Comparison of ENCODE assay signal across 10 cellular contexts in the genomic region with DNA sequence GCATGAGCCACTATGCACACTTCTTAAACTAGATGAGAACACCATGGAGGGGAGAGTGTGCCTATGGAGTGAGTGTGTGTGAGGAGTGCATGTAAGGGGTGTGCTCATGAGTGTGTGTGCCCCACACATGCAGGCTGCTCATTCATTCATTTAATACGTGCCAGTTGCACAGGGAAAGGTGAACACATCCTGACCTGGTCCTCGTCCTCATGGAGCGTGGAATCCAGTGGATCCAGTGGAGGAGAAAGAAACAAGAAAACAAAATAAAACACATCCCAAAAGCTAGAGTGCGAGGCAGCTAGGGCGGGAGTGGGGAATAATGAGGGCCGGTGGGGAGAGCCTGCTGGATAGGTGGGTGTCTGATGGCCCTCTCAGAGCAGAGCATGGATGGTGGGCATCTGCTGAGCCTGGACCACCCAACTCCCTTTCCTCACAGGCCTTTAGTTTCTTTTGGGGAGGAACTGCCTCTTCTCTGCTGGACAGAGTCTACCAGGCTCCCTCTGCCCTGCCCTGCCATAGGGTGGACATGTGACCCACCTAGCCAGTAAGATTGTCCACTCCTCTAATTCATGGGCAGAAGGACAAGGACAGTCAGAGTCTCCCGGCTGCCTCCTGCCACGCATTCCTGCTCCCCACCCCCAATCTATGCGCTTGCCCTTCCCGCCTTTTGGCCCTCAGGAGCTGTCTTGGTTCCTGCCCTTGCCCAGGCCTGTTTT.
DNase-seq lines count a peak whose midpoint lies in the region; ATAC-seq and TF ChIP-seq lines count a peak whose summit lies in the region.
"Had no signal": no experiment of that assay in that cellular context is flagged by ENCODE, and none has a peak within 500 bp of the region (broad histone marks: within the 10 kb centered on the region; RNA-seq: fewer than 3 reads in every experiment).

No MANE protein-coding gene starts in this region.

- H3K4me2 ChIP-seq in SK-N-SH = peak overlapping the region; percentile 41; the same call in 1 of the 2 replicates

- H3K27me3 ChIP-seq in SK-N-SH (ENCODE audit: insufficient read depth) (no peaks in the 10 kb centered on the region), gastroesophageal sphincter (no peaks in the 10 kb centered on the region), sigmoid colon (no peaks in the 10 kb centered on the region)

- 92% methylated on average over 10 of the region's 10 CpGs for WGBS in SK-N-SH (ENCODE audit: low lambda C conversion rate)
- WGBS in gastroesophageal sphincter (ENCODE audit: low coverage in 1 of 2), 2 donors = 84 to 90% methylated on average over 4 to 6 of the region's 10 CpGs
- 88 to 92% methylated on average over 10 of the region's 10 CpGs for WGBS in sigmoid colon, 2 donors

- peaks cover 8 to 43% of the 10 kb centered on the region in 2 experiments; a peak in 3 of 4 replicates for H3K4me1 ChIP-seq in SK-N-SH (ENCODE audit: control insufficient read depth in 1 of 2, insufficient read depth in 2 of 2, low read depth in 1 of 2, low read length in 1 of 2)
- peaks cover 4 to 18% (median 6%) of the 10 kb centered on the region in 3 donors for H3K4me1 ChIP-seq in gastroesophageal sphincter
- H3K4me1 ChIP-seq in sigmoid colon = peaks cover 0 to 41% (median 27%) of the 10 kb centered on the region in 4 donors

- no peaks in the 10 kb centered on the region for H3K9me2 ChIP-seq in SK-N-SH

- no peak for TF ChIP-seq EP300 in SK-N-SH (IDR thresholded peaks at IDR 0.05; ENCODE audit: borderline replicate concordance in 1 of 2, low read depth in 1 of 2, low read length in 1 of 2)
- TF ChIP-seq EP300 in gastroesophageal sphincter (IDR thresholded peaks at IDR 0.05) = no peak
- no peak for TF ChIP-seq EP300 in sigmoid colon (IDR thresholded peaks at IDR 0.05)

- DNase-seq in ELF-1 (ENCODE audit: low read depth, low spot score) (peak; percentile 47), SK-N-SH (no peak), sigmoid colon (no peak), inferior parietal cortex (ENCODE audit: extremely low spot score) (no peak), SHP77 (lab: John Stamatoyannopoulos, UW) (no peak), NCI-H2081 treated with DMSO at 0.1 percent for 48 hours (lab: John Stamatoyannopoulos, UW) (no peak), NCI-H748 (lab: John Stamatoyannopoulos, UW; ENCODE audit: unreplicated experiment) (no peak)
- DNase-seq: activated CD4-positive, alpha-beta T cell treated with anti-CD3 and anti-CD28 coated beads, Interleukin-2, amount 50 U/mL, for 4 hours; CD8-positive, alpha-beta T cell had no signal

- intact Hi-C loops in sigmoid colon (cut with DNase I) = loop anchor here (5.0 kb wide), 1 partner anchor 34 kb away; no protein-coding TSS in a partner anchor

- H3K9ac ChIP-seq in SK-N-SH = peak overlapping the region; percentile 48

- H3K9me3 ChIP-seq in SK-N-SH (no peaks in the 10 kb centered on the region), gastroesophageal sphincter (no peaks in the 10 kb centered on the region), sigmoid colon (no peaks in the 10 kb centered on the region)

- CTCF ChIA-PET in SK-N-SH (lab: Yijun Ruan, JAX) = interaction anchor here (1.5 kb wide), 1 partner anchor 37 kb away, joined by 3 read pairs; no protein-coding TSS in a partner anchor

- H3F3A ChIP-seq in SK-N-SH (replicated peaks; ENCODE audit: insufficient read depth) = peaks cover 34% of the 10 kb centered on the region

- peaks cover 0 to 6% of the 10 kb centered on the region in 2 experiments for H3K36me3 ChIP-seq in SK-N-SH (replicated peaks in 1 of 2; ENCODE audit: control insufficient read depth in 1 of 2, insufficient read depth in 2 of 2, low read length in 1 of 2)
- H3K36me3 ChIP-seq in gastroesophageal sphincter = peaks cover 0 to 24% of the 10 kb centered on the region in 2 donors
- H3K36me3 ChIP-seq in sigmoid colon = peaks cover 6 to 30% (median 9%) of the 10 kb centered on the region in 4 donors

- TF ChIP-seq RAD21 in SK-N-SH (IDR thresholded peaks at IDR 0.05; ENCODE audit: low read length) = no peak

- H3K27ac ChIP-seq in SK-N-SH (ENCODE audit: low read depth in 2 of 2, low read length in 1 of 2) (peak overlapping the region; percentile 83 to 93; a peak in 3 of 4 replicates), gastroesophageal sphincter (peak overlapping the region; percentile 18 to 74 (median 72)), sigmoid colon (peak overlapping the region; percentile 75 to 82 (median 80))

- TF ChIP-seq POLR2A in gastroesophageal sphincter (IDR thresholded peaks at IDR 0.05) (no peak), sigmoid colon (IDR thresholded peaks at IDR 0.05) (no peak)

- no peak for TF ChIP-seq CTCF in SK-N-SH (IDR thresholded peaks at IDR 0.05)
- TF ChIP-seq CTCF in gastroesophageal sphincter (IDR thresholded peaks at IDR 0.05) = no peak
- no peak for TF ChIP-seq CTCF in sigmoid colon (IDR thresholded peaks at IDR 0.05)

- H4K20me1 ChIP-seq in SK-N-SH (ENCODE audit: insufficient read depth) = no peaks in the 10 kb centered on the region

- no peaks in the 10 kb centered on the region for H3K79me2 ChIP-seq in SK-N-SH (ENCODE audit: insufficient read depth)

- H3K4me3 ChIP-seq in SK-N-SH (ENCODE audit: low read depth in 2 of 2, low read length in 1 of 2) (no peak overlapping the region), gastroesophageal sphincter (no peak overlapping the region), sigmoid colon (no peak overlapping the region)

- ATAC-seq in gastroesophageal sphincter = no peak

- no peak overlapping the region for H2AFZ ChIP-seq in SK-N-SH (ENCODE audit: low read depth)

- POLR2A ChIA-PET in SK-N-SH (lab: Yijun Ruan, JAX) = no interaction called here

TF ChIP-seq in SK-N-SH, 30 proteins besides CTCF, POLR2A, EP300 and RAD21:
- TF ChIP-seq, protein P1, sequence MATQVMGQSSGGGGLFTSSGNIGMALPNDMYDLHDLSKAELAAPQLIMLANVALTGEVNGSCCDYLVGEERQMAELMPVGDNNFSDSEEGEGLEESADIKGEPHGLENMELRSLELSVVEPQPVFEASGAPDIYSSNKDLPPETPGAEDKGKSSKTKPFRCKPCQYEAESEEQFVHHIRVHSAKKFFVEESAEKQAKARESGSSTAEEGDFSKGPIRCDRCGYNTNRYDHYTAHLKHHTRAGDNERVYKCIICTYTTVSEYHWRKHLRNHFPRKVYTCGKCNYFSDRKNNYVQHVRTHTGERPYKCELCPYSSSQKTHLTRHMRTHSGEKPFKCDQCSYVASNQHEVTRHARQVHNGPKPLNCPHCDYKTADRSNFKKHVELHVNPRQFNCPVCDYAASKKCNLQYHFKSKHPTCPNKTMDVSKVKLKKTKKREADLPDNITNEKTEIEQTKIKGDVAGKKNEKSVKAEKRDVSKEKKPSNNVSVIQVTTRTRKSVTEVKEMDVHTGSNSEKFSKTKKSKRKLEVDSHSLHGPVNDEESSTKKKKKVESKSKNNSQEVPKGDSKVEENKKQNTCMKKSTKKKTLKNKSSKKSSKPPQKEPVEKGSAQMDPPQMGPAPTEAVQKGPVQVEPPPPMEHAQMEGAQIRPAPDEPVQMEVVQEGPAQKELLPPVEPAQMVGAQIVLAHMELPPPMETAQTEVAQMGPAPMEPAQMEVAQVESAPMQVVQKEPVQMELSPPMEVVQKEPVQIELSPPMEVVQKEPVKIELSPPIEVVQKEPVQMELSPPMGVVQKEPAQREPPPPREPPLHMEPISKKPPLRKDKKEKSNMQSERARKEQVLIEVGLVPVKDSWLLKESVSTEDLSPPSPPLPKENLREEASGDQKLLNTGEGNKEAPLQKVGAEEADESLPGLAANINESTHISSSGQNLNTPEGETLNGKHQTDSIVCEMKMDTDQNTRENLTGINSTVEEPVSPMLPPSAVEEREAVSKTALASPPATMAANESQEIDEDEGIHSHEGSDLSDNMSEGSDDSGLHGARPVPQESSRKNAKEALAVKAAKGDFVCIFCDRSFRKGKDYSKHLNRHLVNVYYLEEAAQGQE (IDR thresholded peaks at IDR 0.05; ENCODE audit: low read depth, low read length) = peak; percentile 62
- no peak for TF ChIP-seq CHD2 (IDR thresholded peaks at IDR 0.05; ENCODE audit: low read length, partially characterized antibody)
- TF ChIP-seq, protein P2, sequence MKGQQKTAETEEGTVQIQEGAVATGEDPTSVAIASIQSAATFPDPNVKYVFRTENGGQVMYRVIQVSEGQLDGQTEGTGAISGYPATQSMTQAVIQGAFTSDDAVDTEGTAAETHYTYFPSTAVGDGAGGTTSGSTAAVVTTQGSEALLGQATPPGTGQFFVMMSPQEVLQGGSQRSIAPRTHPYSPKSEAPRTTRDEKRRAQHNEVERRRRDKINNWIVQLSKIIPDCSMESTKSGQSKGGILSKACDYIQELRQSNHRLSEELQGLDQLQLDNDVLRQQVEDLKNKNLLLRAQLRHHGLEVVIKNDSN (IDR thresholded peaks at IDR 0.05; ENCODE audit: borderline replicate concordance, low read depth) = peak; percentile 60; the same call in 1 of the 2 replicates
- no peak for TF ChIP-seq FOXJ3 (CRISPR knock-in tag; IDR thresholded peaks at IDR 0.05)
- TF ChIP-seq, protein P3, sequence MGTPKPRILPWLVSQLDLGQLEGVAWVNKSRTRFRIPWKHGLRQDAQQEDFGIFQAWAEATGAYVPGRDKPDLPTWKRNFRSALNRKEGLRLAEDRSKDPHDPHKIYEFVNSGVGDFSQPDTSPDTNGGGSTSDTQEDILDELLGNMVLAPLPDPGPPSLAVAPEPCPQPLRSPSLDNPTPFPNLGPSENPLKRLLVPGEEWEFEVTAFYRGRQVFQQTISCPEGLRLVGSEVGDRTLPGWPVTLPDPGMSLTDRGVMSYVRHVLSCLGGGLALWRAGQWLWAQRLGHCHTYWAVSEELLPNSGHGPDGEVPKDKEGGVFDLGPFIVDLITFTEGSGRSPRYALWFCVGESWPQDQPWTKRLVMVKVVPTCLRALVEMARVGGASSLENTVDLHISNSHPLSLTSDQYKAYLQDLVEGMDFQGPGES (IDR thresholded peaks at IDR 0.05; ENCODE audit: low read depth, low read length) = no peak
